Comparison of ENCODE assay signal across 1 cellular context in the genomic region with DNA sequence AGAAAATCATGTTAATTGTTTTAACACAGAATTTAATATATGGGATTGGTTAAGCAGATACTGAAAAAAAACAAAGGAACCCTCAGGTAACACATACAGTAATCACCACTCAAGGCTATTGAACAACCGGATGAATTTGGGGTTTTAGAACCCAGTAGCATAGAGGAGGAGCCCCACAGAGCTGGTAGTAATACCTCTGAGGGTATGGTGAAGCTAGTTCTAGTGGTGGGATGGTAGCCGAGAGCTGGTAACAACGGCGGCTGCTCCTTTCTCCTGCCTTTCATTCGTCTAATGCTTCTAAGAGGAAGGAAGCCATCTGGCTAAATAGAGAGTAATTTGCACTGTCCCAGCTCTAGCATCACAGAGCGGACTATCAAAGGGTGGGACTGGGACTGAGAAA.
TF ChIP-seq lines count a peak whose summit lies in the region.

No MANE protein-coding gene starts in this region.

TF ChIP-seq in GM12878, 131 proteins besides CTCF, POLR2A, EP300 and RAD21:
- TF ChIP-seq NFIC (IDR thresholded peaks at IDR 0.05; ENCODE audit: low read depth, low read length) (no peak), PAX5 (IDR thresholded peaks at IDR 0.05; ENCODE audit: borderline replicate concordance, low read depth, low read length) (no peak), RELA (IDR thresholded peaks at IDR 0.05; ENCODE audit: borderline replicate concordance, partially characterized antibody) (no peak), SIX5 (IDR thresholded peaks at IDR 0.05; ENCODE audit: low read depth, low read length, severe bottlenecking) (no peak), BRCA1 (IDR thresholded peaks at IDR 0.05; ENCODE audit: low read depth, low read length) (no peak), PML (IDR thresholded peaks at IDR 0.05; ENCODE audit: low read length) (no peak), HCFC1 (IDR thresholded peaks at IDR 0.05; ENCODE audit: low read length) (no peak), RFX5 (IDR thresholded peaks at IDR 0.05; ENCODE audit: low read depth, low read length) (no peak)
- TF ChIP-seq, protein P1, sequence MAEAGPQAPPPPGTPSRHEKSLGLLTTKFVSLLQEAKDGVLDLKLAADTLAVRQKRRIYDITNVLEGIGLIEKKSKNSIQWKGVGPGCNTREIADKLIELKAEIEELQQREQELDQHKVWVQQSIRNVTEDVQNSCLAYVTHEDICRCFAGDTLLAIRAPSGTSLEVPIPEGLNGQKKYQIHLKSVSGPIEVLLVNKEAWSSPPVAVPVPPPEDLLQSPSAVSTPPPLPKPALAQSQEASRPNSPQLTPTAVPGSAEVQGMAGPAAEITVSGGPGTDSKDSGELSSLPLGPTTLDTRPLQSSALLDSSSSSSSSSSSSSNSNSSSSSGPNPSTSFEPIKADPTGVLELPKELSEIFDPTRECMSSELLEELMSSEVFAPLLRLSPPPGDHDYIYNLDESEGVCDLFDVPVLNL (IDR thresholded peaks at IDR 0.05; ENCODE audit: low read depth, low read length): no peak
- TF ChIP-seq, protein P2, sequence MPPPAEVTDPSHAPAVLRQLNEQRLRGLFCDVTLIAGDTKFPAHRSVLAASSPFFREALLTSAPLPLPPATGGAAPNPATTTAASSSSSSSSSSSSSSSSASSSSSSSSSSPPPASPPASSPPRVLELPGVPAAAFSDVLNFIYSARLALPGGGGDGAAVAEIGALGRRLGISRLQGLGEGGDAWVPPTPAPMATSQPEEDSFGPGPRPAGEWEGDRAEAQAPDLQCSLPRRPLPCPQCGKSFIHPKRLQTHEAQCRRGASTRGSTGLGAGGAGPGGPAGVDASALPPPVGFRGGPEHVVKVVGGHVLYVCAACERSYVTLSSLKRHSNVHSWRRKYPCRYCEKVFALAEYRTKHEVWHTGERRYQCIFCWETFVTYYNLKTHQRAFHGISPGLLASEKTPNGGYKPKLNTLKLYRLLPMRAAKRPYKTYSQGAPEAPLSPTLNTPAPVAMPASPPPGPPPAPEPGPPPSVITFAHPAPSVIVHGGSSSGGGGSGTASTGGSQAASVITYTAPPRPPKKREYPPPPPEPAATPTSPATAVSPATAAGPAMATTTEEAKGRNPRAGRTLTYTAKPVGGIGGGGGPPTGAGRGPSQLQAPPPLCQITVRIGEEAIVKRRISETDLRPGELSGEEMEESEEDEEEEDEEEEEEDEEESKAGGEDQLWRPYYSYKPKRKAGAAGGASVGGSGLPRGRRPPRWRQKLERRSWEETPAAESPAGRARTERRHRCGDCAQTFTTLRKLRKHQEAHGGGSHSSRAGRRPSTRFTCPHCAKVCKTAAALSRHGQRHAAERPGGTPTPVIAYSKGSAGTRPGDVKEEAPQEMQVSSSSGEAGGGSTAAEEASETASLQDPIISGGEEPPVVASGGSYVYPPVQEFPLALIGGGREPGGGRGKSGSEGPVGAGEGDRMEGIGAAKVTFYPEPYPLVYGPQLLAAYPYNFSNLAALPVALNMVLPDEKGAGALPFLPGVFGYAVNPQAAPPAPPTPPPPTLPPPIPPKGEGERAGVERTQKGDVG (CRISPR knock-in tag; IDR thresholded peaks at IDR 0.05): no peak
- TF ChIP-seq, protein P3, sequence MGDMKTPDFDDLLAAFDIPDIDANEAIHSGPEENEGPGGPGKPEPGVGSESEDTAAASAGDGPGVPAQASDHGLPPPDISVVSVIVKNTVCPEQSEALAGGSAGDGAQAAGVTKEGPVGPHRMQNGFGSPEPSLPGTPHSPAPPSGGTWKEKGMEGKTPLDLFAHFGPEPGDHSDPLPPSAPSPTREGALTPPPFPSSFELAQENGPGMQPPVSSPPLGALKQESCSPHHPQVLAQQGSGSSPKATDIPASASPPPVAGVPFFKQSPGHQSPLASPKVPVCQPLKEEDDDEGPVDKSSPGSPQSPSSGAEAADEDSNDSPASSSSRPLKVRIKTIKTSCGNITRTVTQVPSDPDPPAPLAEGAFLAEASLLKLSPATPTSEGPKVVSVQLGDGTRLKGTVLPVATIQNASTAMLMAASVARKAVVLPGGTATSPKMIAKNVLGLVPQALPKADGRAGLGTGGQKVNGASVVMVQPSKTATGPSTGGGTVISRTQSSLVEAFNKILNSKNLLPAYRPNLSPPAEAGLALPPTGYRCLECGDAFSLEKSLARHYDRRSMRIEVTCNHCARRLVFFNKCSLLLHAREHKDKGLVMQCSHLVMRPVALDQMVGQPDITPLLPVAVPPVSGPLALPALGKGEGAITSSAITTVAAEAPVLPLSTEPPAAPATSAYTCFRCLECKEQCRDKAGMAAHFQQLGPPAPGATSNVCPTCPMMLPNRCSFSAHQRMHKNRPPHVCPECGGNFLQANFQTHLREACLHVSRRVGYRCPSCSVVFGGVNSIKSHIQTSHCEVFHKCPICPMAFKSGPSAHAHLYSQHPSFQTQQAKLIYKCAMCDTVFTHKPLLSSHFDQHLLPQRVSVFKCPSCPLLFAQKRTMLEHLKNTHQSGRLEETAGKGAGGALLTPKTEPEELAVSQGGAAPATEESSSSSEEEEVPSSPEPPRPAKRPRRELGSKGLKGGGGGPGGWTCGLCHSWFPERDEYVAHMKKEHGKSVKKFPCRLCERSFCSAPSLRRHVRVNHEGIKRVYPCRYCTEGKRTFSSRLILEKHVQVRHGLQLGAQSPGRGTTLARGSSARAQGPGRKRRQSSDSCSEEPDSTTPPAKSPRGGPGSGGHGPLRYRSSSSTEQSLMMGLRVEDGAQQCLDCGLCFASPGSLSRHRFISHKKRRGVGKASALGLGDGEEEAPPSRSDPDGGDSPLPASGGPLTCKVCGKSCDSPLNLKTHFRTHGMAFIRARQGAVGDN (IDR thresholded peaks at IDR 0.05): no peak
